8 cellular contexts compared by ENCODE assay signal in genomic region chr1:15919316-15919715, GRCh38. TPM values are rescaled to one million over a fixed set of nuclear protein-coding genes. Genes with fewer than 3 reads are reported as not detected.
DNase-seq lines count a peak whose midpoint lies in the region; ATAC-seq and TF ChIP-seq lines count a peak whose summit lies in the region.

No MANE protein-coding gene starts in this region.

- no peaks in the 10 kb centered on the region for H3K27me3 Mint-ChIP-seq in natural killer cell (ENCODE audit: low read depth in 2 of 2)

- H2AFZ ChIP-seq in hepatocyte = no peak overlapping the region

- intact Hi-C loops in natural killer cell (cut with micrococcal nuclease) = loop anchor here (5.0 kb wide), 2 partner anchors 82 to 102 kb away; no protein-coding TSS in a partner anchor

- peak overlapping the region; percentile 29 to 75 for H3K27ac Mint-ChIP-seq in natural killer cell

- H4K20me1 ChIP-seq in hepatocyte (ENCODE audit: insufficient read depth, poor library complexity, severe bottlenecking) = no peaks in the 10 kb centered on the region

- no peaks in the 10 kb centered on the region for H3K9me2 ChIP-seq in hepatocyte (replicated peaks; ENCODE audit: insufficient read depth)

- H3K4me1 Mint-ChIP-seq in natural killer cell = peaks cover 27 to 35% of the 10 kb centered on the region in 2 donors

- peaks cover 19% of the 10 kb centered on the region for H3K79me2 ChIP-seq in hepatocyte

- H3K27me3 ChIP-seq in hepatocyte = no peaks in the 10 kb centered on the region

- H3K4me1 ChIP-seq in hepatocyte (ENCODE audit: insufficient read depth) = no peaks in the 10 kb centered on the region

- TF ChIP-seq CTCF in natural killer cell (IDR thresholded peaks at IDR 0.05) (no peak), hepatocyte (IDR thresholded peaks at IDR 0.05; ENCODE audit: poor library complexity) (no peak)

- ATAC-seq in GM18870 (IDR thresholded peaks at IDR 0.05; ENCODE audit: unreplicated experiment) = peak; percentile 54
- peak; percentile 70 for ATAC-seq in HG03354 (IDR thresholded peaks at IDR 0.05; ENCODE audit: poor library complexity, severe bottlenecking, unreplicated experiment)
- peak; percentile 74 to 88 (median 82) for ATAC-seq in natural killer cell

- no peaks in the 10 kb centered on the region for H3K9me3 ChIP-seq in hepatocyte (ENCODE audit: low read depth)

- no peak overlapping the region for H3K4me2 ChIP-seq in hepatocyte

- WGBS in hepatocyte (ENCODE audit: low lambda C conversion rate, missing lambda C conversion rate) = 93% methylated on average over 7 of the region's 7 CpGs

- peaks cover 8% of the 10 kb centered on the region for H3K36me3 Mint-ChIP-seq in natural killer cell

- H3K36me3 ChIP-seq in hepatocyte (replicated peaks; ENCODE audit: insufficient read depth, low read depth) = no peaks in the 10 kb centered on the region

- H3K4me3 ChIP-seq in hepatocyte = no peak overlapping the region

- H3K9me3 Mint-ChIP-seq in natural killer cell = no peaks in the 10 kb centered on the region

- no peak overlapping the region for H3K27ac ChIP-seq in hepatocyte

- peak; percentile 54 for DNase-seq in activated T-cell treated with anti-CD3 and anti-CD28 coated beads for 48 hours (ENCODE audit: low read depth)
- DNase-seq in natural killer cell = no peak
- no peak for DNase-seq in T-helper 9 cell
- no peak for DNase-seq in hepatocyte (ENCODE audit: low spot score)
- no peak for DNase-seq in NCI-H1092 treated with DMSO at 0.1 percent for 48 hours (lab: John Stamatoyannopoulos, UW)
- DNase-seq in germinal center (ENCODE audit: low spot score) = no peak

- no peak overlapping the region for H3K4me3 Mint-ChIP-seq in natural killer cell

RNA-seq across cellular contexts. Expression of gene ZBTB17, which starts 56.6 kb away (rescaled TPM):
- total RNA-seq in natural killer cell = 100 to 1,000 TPM in 1 of 3 donors, 10 to 100 TPM in 2; 86.0 to 100 (median 86.9) TPM
- 15.3 and 16.8 TPM in 2 replicates for total RNA-seq in hepatocyte
- polyA plus RNA-seq in hepatocyte = 32.3 and 51.1 TPM in 2 replicates
